17 cellular contexts compared by ENCODE assay signal in the genomic region with DNA sequence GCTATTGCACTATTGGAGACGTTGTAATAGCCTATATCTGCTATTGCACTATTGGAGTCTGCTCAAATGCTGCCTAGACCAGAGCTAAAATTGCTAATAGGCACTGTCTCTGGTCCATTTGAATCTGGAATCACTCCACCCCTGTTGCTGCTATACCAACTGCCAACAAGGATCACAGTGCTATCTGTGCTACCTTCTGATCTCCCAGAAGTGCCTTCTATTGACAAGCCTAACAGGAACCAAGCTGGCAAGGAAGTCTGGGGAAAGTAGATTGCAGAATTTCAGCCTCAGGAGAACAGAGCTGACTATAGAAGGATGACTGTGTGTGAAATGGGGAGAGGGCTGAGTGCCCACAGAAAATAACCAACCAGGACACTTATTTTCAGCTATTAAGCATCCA.
"Had no signal": no experiment of that assay in that cellular context is flagged by ENCODE, and none has a peak within 500 bp of the region (broad histone marks: within the 10 kb centered on the region; RNA-seq: fewer than 3 reads in every experiment).

No MANE protein-coding gene starts in this region.

- H3K4me1 ChIP-seq: adrenal gland, breast epithelium, testis had no signal

- H3K27ac ChIP-seq: adrenal gland, breast epithelium, esophagus squamous epithelium, skin epidermis, testis had no signal

- H3K4me3 ChIP-seq: adrenal gland, breast epithelium, esophagus squamous epithelium, lung, skin epidermis, testis had no signal

- ATAC-seq: activated CD4-positive, alpha-beta T cell treated with anti-CD3 and anti-CD28 coated beads for 36 hours; left colon had no signal

- FAIRE-seq: astrocyte, endothelial cell of umbilical vein had no signal

- DNase-seq: activated CD4-positive, alpha-beta T cell treated with anti-CD3 and anti-CD28 coated beads for 36 hours; activated CD4-positive, alpha-beta T cell treated with anti-CD3 and anti-CD28 coated beads, Interleukin-2, amount 50 U/mL, for 48 hours; activated gamma-delta T cell; adrenal gland; effector CD8-positive, alpha-beta T cell; esophagus squamous epithelium; hypothalamus; islet precursor cell; left colon; midbrain; T1000; testis had no signal

- H3K9me3 ChIP-seq: adrenal gland, breast epithelium, esophagus squamous epithelium, testis had no signal

- H3K36me3 ChIP-seq: breast epithelium had no signal

- H3K27me3 ChIP-seq: adrenal gland, breast epithelium, esophagus squamous epithelium, testis had no signal
